8 cellular contexts compared by ENCODE assay signal in the genomic region with DNA sequence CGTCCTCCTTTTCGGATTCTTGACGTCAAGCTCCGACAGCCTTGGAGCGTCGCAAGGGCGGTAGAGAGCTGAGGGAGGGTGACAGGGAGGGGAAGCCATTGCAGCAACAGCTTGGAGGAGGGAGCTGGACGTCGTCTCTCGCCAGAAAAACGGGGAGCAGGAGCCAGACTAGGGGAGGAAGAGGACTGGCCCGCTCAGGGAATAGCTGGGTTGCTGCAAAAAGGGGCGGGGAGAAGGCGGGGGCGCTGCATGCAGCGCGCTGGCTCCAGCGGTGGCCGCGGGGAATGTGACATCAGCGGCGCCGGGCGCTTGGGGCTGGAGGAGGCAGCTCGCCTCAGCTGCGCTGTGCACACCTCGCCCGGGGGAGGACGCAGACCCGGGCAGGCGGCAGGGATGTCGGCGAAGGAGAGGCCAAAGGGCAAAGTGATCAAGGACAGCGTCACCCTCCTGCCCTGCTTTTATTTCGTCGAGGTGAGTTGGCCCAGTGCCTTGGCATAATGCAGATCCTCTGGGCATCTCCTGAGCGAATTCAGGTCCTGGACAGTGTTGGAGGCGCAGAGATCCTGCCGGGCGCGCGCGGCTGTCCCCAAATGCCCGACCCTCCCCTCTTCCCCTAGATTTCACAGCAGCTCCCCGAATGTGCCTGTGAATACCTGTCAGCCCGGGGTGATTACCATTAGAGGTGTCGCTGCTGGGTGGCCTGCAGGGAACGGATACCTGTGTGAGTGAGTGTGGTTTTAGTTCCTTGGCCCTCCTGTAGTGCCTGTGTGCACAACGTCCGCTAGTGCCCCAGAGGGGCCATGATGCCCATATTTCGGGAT. TPM values are rescaled to one million over a fixed set of nuclear protein-coding genes. Genes with fewer than 3 reads are reported as not detected.
DNase-seq lines count a peak whose midpoint lies in the region; ATAC-seq and TF ChIP-seq lines count a peak whose summit lies in the region.

A gene with protein sequence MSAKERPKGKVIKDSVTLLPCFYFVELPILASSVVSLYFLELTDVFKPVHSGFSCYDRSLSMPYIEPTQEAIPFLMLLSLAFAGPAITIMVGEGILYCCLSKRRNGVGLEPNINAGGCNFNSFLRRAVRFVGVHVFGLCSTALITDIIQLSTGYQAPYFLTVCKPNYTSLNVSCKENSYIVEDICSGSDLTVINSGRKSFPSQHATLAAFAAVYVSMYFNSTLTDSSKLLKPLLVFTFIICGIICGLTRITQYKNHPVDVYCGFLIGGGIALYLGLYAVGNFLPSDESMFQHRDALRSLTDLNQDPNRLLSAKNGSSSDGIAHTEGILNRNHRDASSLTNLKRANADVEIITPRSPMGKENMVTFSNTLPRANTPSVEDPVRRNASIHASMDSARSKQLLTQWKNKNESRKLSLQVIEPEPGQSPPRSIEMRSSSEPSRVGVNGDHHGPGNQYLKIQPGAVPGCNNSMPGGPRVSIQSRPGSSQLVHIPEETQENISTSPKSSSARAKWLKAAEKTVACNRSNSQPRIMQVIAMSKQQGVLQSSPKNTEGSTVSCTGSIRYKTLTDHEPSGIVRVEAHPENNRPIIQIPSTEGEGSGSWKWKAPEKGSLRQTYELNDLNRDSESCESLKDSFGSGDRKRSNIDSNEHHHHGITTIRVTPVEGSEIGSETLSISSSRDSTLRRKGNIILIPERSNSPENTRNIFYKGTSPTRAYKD (plus strand): TSS at position 292 of the 821 bp plus-strand sequence. CDS start 102 bp downstream, at position 394.

- CTCF ChIA-PET in GM10248 (lab: Yijun Ruan, JAX): interaction anchor here (1.1 kb wide), 1 partner anchor 13 kb away, joined by 3 read pairs; no protein-coding TSS in a partner anchor

- no peak for ATAC-seq in GM18505 (IDR thresholded peaks at IDR 0.05; ENCODE audit: unreplicated experiment)

- peak; percentile 8 for DNase-seq in GM10248 (ENCODE audit: extremely low spot score)
- DNase-seq in NCI-H460 (ENCODE audit: extremely low read depth, low read depth): peak; percentile 9
- no peak for DNase-seq in cerebellum (ENCODE audit: low spot score)
- peak; percentile 88 for DNase-seq in islet precursor cell
- DNase-seq in UCSD-AML1 (lab: John Stamatoyannopoulos, UW; ENCODE audit: unreplicated experiment): no peak
- DNase-seq in activated effector memory CD4-positive, alpha-beta T cell treated with Interleukin-2 at 50 U/mL for 16 hours: no peak

- TF ChIP-seq POLR2A in GM18505 (IDR thresholded peaks at IDR 0.05; ENCODE audit: borderline replicate concordance, extremely low read depth, insufficient read depth, insufficient read length): no peak

- no peak for TF ChIP-seq CTCF in GM10248 (IDR thresholded peaks at IDR 0.05; ENCODE audit: control extremely low read depth, extremely low read depth, low read depth, missing control alignments)

- H3K27ac ChIP-seq in skin epidermis: peak within 1 kb of the TSS in 6 of 21 experiments; percentile 1 to 63 (median 27)

- H3K4me3 ChIP-seq in skin epidermis: peak within 1 kb of the TSS; percentile 17 to 50 (median 25)

- POLR2A ChIA-PET in GM10248 (lab: Yijun Ruan, JAX): no interaction called here

RNA-seq across cellular contexts. Expression of the gene that starts here (rescaled TPM):
- total RNA-seq in NCI-H460 (2014; rRNA removed; shearing (Covaris generic)): not detected in 2 replicates
- not detected in 2 replicates for polyA plus RNA-seq in NCI-H460 (2014; cell fraction: nucleus; rRNA removed)
- 27.3 TPM for total RNA-seq in cerebellum

Comparison
In these comparisons a context has a peak if more than half of its experiments do, and no peak if none do; other contexts are left out.
1. RNA of the gene that starts here (total RNA-seq): 27.3 TPM in cerebellum (single experiment); not detected in NCI-H460; every median in the first group is over 10 times any median in the second.
2. Peak in DNase-seq in NCI-H460; RNA of the gene not detected or under 1 TPM.
3. DNase-seq: peak in GM10248 (single experiment) and islet precursor cell (single experiment); none in cerebellum (single experiment), UCSD-AML1 (single experiment) and activated effector memory CD4-positive, alpha-beta T cell treated with Interleukin-2 at 50 U/mL for 16 hours (single experiment).